In the genomic region with DNA sequence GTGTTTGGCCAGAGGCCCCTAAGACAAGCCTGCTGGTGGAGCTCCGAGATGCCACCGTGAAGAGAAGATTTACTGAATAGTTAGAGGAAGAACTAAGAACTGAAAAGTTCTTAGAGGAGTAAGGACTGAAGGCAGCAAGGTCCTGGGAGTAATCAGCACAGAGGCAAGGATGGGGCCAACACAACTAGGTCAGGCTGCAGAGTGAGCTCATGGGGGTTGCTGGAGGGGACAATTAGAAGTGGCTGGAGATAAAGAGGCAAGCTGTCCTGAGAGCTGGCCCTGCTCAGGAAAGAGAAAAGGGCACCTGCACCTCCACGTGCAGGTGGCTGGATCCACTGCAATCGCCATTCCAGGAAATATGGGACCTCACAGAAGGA, we compare ENCODE assay signal across 15 cellular contexts. TPM values are rescaled to one million over a fixed set of nuclear protein-coding genes. Genes with fewer than 3 reads are reported as not detected.
DNase-seq lines count a peak whose midpoint lies in the region; ATAC-seq and TF ChIP-seq lines count a peak whose summit lies in the region.
"Had no signal": no experiment of that assay in that cellular context is flagged by ENCODE, and none has a peak within 500 bp of the region (broad histone marks: within the 10 kb centered on the region; RNA-seq: fewer than 3 reads in every experiment).

No MANE protein-coding gene starts in this region.

- no peaks in the 10 kb centered on the region for H3K79me1 ChIP-seq in mesenchymal stem cell (replicated peaks; ENCODE audit: low read length, poor library complexity, severe bottlenecking)

- H3K27me3 ChIP-seq in cardiac muscle cell (no peaks in the 10 kb centered on the region), right atrium auricular region (no peaks in the 10 kb centered on the region), Panc1 (ENCODE audit: control insufficient read depth, insufficient read depth, low read length) (no peaks in the 10 kb centered on the region), mesenchymal stem cell (ENCODE audit: control insufficient read depth in 1 of 2, insufficient read depth in 1 of 2, low read length in 2 of 2) (no peaks in the 10 kb centered on the region), testis (no peaks in the 10 kb centered on the region)

- H2AFZ ChIP-seq in mesenchymal stem cell (ENCODE audit: low read depth, low read length), result peak overlapping the region; percentile 31

- WGBS in mesenchymal stem cell, result 93% methylated on average over 4 of the region's 4 CpGs
- 55 to 75% methylated on average over 4 of the region's 4 CpGs for WGBS in testis, 2 donors

- ATAC-seq in Panc1, result no peak
- ATAC-seq in HG03135 (IDR thresholded peaks at IDR 0.05; ENCODE audit: unreplicated experiment), result no peak
- ATAC-seq in stimulated activated naive B cell treated with anti-CD40 and anti-IgM and Interleukin-4, amounts not matched to agents 10 μg/mL and 1 μg/mL and 100 μg/mL, for 72 hours (replicated peaks), result no peak

- no peaks in the 10 kb centered on the region for H3K27me3 Mint-ChIP-seq in stimulated activated naive B cell treated with anti-CD40 and anti-IgM and Interleukin-4, amounts not matched to agents 10 μg/mL and 1 μg/mL and 100 μg/mL, for 72 hours
- H3K27me3 Mint-ChIP-seq: progenitor cell of endocrine pancreas had no signal

- H2BK12ac ChIP-seq in mesenchymal stem cell (ENCODE audit: low read length in 2 of 2), result peak overlapping the region in 1 of 2 experiments; percentile 61

- peak overlapping the region; percentile 28 to 66 for H3K18ac ChIP-seq in mesenchymal stem cell (ENCODE audit: low read depth in 1 of 2, low read length in 2 of 2)

- no peak overlapping the region for H2BK5ac ChIP-seq in mesenchymal stem cell (ENCODE audit: low read depth, low read length, poor library complexity, severe bottlenecking)

- peaks cover 30% of the 10 kb centered on the region for H3K4me1 ChIP-seq in cardiac muscle cell (ENCODE audit: low read depth)
- H3K4me1 ChIP-seq in right atrium auricular region, result peaks cover 0 to 15% of the 10 kb centered on the region in 2 donors
- peaks cover 44% of the 10 kb centered on the region for H3K4me1 ChIP-seq in Panc1 (ENCODE audit: control insufficient read depth, insufficient read depth, low read length)
- peaks cover 14% of the 10 kb centered on the region for H3K4me1 ChIP-seq in mesenchymal stem cell (ENCODE audit: control insufficient read depth, insufficient read depth, low read depth, low read length)
- peaks cover 32% of the 10 kb centered on the region for H3K4me1 ChIP-seq in testis

- H2BK15ac ChIP-seq in mesenchymal stem cell (ENCODE audit: low read depth, poor library complexity, severe bottlenecking), result no peak overlapping the region

- H3K9me3 ChIP-seq in cardiac muscle cell (ENCODE audit: low read depth), result no peaks in the 10 kb centered on the region
- no peaks in the 10 kb centered on the region for H3K9me3 ChIP-seq in right atrium auricular region
- no peaks in the 10 kb centered on the region for H3K9me3 ChIP-seq in Panc1 (ENCODE audit: control insufficient read depth, insufficient read depth, low read depth, low read length)
- no peaks in the 10 kb centered on the region for H3K9me3 ChIP-seq in mesenchymal stem cell (ENCODE audit: control insufficient read depth, low read length)
- no peaks in the 10 kb centered on the region for H3K9me3 ChIP-seq in testis

- intact Hi-C loops in Panc1 (cut with micrococcal nuclease; ENCODE audit: unreplicated experiment), result no loop called here
- intact Hi-C loops in testis (cut with DNase I; ENCODE audit: low total_unique reads), result no loop called here

- H3K36me3 Mint-ChIP-seq in stimulated activated naive B cell treated with anti-CD40 and anti-IgM and Interleukin-4, amounts not matched to agents 10 μg/mL and 1 μg/mL and 100 μg/mL, for 72 hours, result no peaks in the 10 kb centered on the region
- H3K36me3 Mint-ChIP-seq: stimulated activated memory B cell treated with anti-CD40 and anti-IgM and Interleukin-4, amounts not matched to agents 10 μg/mL and 1 μg/mL and 100 μg/mL, for 72 hours had no signal

- H3K4me1 Mint-ChIP-seq in stimulated activated naive B cell treated with anti-CD40 and anti-IgM and Interleukin-4, amounts not matched to agents 10 μg/mL and 1 μg/mL and 100 μg/mL, for 72 hours, result peaks cover 22 to 27% of the 10 kb centered on the region in 2 donors

- POLR2A ChIA-PET in Panc1 (lab: Charles Lee), result no interaction called here

- no peak overlapping the region for H3K4me3 Mint-ChIP-seq in stimulated activated naive B cell treated with anti-CD40 and anti-IgM and Interleukin-4, amounts not matched to agents 10 μg/mL and 1 μg/mL and 100 μg/mL, for 72 hours
- H3K4me3 Mint-ChIP-seq: stimulated activated memory B cell treated with anti-CD40 and anti-IgM and Interleukin-4, amounts not matched to agents 10 μg/mL and 1 μg/mL and 100 μg/mL, for 72 hours had no signal

- H2BK120ac ChIP-seq in mesenchymal stem cell (ENCODE audit: low read depth, low read length), result no peak overlapping the region

- H2AK5ac ChIP-seq in mesenchymal stem cell (ENCODE audit: low read length, severe bottlenecking), result peak overlapping the region; percentile 27

- no peak for TF ChIP-seq POLR2A in testis (IDR thresholded peaks at IDR 0.05)

- peak overlapping the region in 1 of 2 experiments; percentile 11 for H3K4ac ChIP-seq in mesenchymal stem cell (ENCODE audit: low read depth in 1 of 2, low read length in 2 of 2)

- TF ChIP-seq CTCF in cardiac muscle cell (IDR thresholded peaks at IDR 0.05; ENCODE audit: low read depth, low read length) (no peak), right atrium auricular region (IDR thresholded peaks at IDR 0.05) (no peak), Panc1 (IDR thresholded peaks at IDR 0.05) (no peak), testis (IDR thresholded peaks at IDR 0.05) (no peak)

- H4K8ac ChIP-seq in mesenchymal stem cell (ENCODE audit: low read length), result peak overlapping the region; percentile 66

- no peak overlapping the region for H3K4me2 ChIP-seq in mesenchymal stem cell (ENCODE audit: low read length, poor library complexity, severe bottlenecking)

- H3K27ac ChIP-seq in cardiac muscle cell (peak overlapping the region; percentile 74), right atrium auricular region (peak overlapping the region in 1 of 2 donors; percentile 35), Panc1 (ENCODE audit: low read length) (peak overlapping the region; percentile 63; the same call in 1 of the 2 replicates), mesenchymal stem cell (ENCODE audit: low read length, poor library complexity, severe bottlenecking) (no peak overlapping the region), testis (peak overlapping the region; percentile 33 to 56)

- H3K4me3 ChIP-seq in cardiac muscle cell (no peak overlapping the region), right atrium auricular region (no peak overlapping the region), Panc1 (ENCODE audit: low read depth in 2 of 2, low read length in 2 of 2) (no peak overlapping the region), mesenchymal stem cell (ENCODE audit: insufficient read depth in 1 of 2, low read depth in 1 of 2, low read length in 2 of 2) (no peak overlapping the region), testis (no peak overlapping the region)

- CTCF ChIA-PET in Panc1 (lab: Charles Lee), result interaction anchor here (0.6 to 0.7 kb wide), 2 partner anchors 23 to 50 kb away, joined by 4 to 7 read pairs; no protein-coding TSS in a partner anchor

- in situ Hi-C loops in Panc1 (cut with HindIII; ENCODE audit: low pct_unique_long_range_greater_than_20kb, low sequenced_read_pairs), result no loop called here

- no peaks in the 10 kb centered on the region for H3K36me3 ChIP-seq in cardiac muscle cell
- no peaks in the 10 kb centered on the region for H3K36me3 ChIP-seq in right atrium auricular region
- H3K36me3 ChIP-seq in Panc1 (ENCODE audit: control insufficient read depth, insufficient read depth, low read length), result no peaks in the 10 kb centered on the region
- H3K36me3 ChIP-seq in mesenchymal stem cell (ENCODE audit: control insufficient read depth in 1 of 2, insufficient read depth in 2 of 2, low read depth in 1 of 2, low read length in 2 of 2), result no peaks in the 10 kb centered on the region
- H3K36me3 ChIP-seq in testis (ENCODE audit: low read depth, missing control alignments), result no peaks in the 10 kb centered on the region

- DNase-seq in cardiac muscle cell (ENCODE audit: low read depth in 1 of 2, low spot score in 1 of 2), result no peak
- DNase-seq in right atrium auricular region (ENCODE audit: low spot score), result no peak
- DNase-seq in Panc1 (ENCODE audit: low read depth, low spot score), result no peak
- DNase-seq in mesenchymal stem cell, result no peak
- DNase-seq in testis, result no peak
- no peak for DNase-seq in stimulated activated naive B cell treated with anti-CD40 and anti-IgM and Interleukin-4, amounts not matched to agents 10 μg/mL and 1 μg/mL and 100 μg/mL, for 72 hours
- DNase-seq in stimulated activated CD4-positive, alpha-beta T cell treated with anti-CD3 and anti-CD28 coated beads, Interleukin-4, amount 100 ng/mL, for 1 hour, result no peak
- DNase-seq: activated gamma-delta T cell, cerebellar nuclear complex, NCI-H1694 treated with DMSO at 0.1 percent for 48 hours, NCI-H446, T-helper 1 cell had no signal

- no TSS peak for BruUV-seq in Panc1 (replicated peaks; lab: Mats Ljungman, UMichigan)

- no peak overlapping the region for H4K91ac ChIP-seq in mesenchymal stem cell (ENCODE audit: low read length)

- H3K9ac ChIP-seq in mesenchymal stem cell (ENCODE audit: low read length), result no peak overlapping the region

- H3K14ac ChIP-seq in mesenchymal stem cell (ENCODE audit: low read length in 2 of 2), result no peak overlapping the region

- H3K27ac Mint-ChIP-seq in stimulated activated naive B cell treated with anti-CD40 and anti-IgM and Interleukin-4, amounts not matched to agents 10 μg/mL and 1 μg/mL and 100 μg/mL, for 72 hours, result no peak overlapping the region
- H3K27ac Mint-ChIP-seq: progenitor cell of endocrine pancreas; stimulated activated memory B cell treated with anti-CD40 and anti-IgM and Interleukin-4, amounts not matched to agents 10 μg/mL and 1 μg/mL and 100 μg/mL, for 72 hours had no signal

- no peaks in the 10 kb centered on the region for H3K9me3 Mint-ChIP-seq in stimulated activated naive B cell treated with anti-CD40 and anti-IgM and Interleukin-4, amounts not matched to agents 10 μg/mL and 1 μg/mL and 100 μg/mL, for 72 hours
- H3K9me3 Mint-ChIP-seq: stimulated activated memory B cell treated with anti-CD40 and anti-IgM and Interleukin-4, amounts not matched to agents 10 μg/mL and 1 μg/mL and 100 μg/mL, for 72 hours had no signal

- H3K23ac ChIP-seq in mesenchymal stem cell (ENCODE audit: low read length in 2 of 2), result no peak overlapping the region

RNA-seq across cellular contexts. Expression of a gene that starts 52.7 kb away (rescaled TPM):
- total RNA-seq in cardiac muscle cell, result 99.6 and 148 TPM in 2 replicates
- polyA plus RNA-seq in cardiac muscle cell, result 64.1 and 79.1 TPM in 2 replicates
- 100 to 1,000 TPM; 237 to 302 TPM for total RNA-seq in right atrium auricular region
- 99.4 TPM for total RNA-seq in Panc1 (2021; ENCODE audit: unreplicated experiment)
- polyA plus RNA-seq in Panc1 (2012; ENCODE audit: insufficient read length), result 121 TPM
- polyA plus RNA-seq in mesenchymal stem cell (2013, experiment 1 of 2), result 80.0 TPM
- 75.3 TPM for polyA plus RNA-seq in mesenchymal stem cell (2013, experiment 2 of 2)
- 100 to 1,000 TPM; 154 to 171 TPM for total RNA-seq in testis
- 64.7 TPM for polyA plus RNA-seq in testis (ENCODE audit: insufficient read depth, low read depth, low replicate concordance)

RNA-seq across cellular contexts. Expression of a gene that starts 59.7 kb away (rescaled TPM):
- total RNA-seq in cardiac muscle cell, result 143 and 221 TPM in 2 replicates
- polyA plus RNA-seq in cardiac muscle cell, result 296 and 352 TPM in 2 replicates
- 100 to 1,000 TPM; 143 to 191 TPM for total RNA-seq in right atrium auricular region
- total RNA-seq in Panc1 (2021; ENCODE audit: unreplicated experiment), result 197 TPM
- 107 TPM for polyA plus RNA-seq in Panc1 (2012; ENCODE audit: insufficient read length)
- polyA plus RNA-seq in mesenchymal stem cell (2013, experiment 1 of 2), result 290 TPM
- polyA plus RNA-seq in mesenchymal stem cell (2013, experiment 2 of 2), result 302 TPM
- total RNA-seq in testis, result 100 to 1,000 TPM; 147 to 257 TPM
- polyA plus RNA-seq in testis (ENCODE audit: insufficient read depth, low read depth, low replicate concordance), result 461 TPM
